ENCODE assay signal across 7 cellular contexts in the genomic region with DNA sequence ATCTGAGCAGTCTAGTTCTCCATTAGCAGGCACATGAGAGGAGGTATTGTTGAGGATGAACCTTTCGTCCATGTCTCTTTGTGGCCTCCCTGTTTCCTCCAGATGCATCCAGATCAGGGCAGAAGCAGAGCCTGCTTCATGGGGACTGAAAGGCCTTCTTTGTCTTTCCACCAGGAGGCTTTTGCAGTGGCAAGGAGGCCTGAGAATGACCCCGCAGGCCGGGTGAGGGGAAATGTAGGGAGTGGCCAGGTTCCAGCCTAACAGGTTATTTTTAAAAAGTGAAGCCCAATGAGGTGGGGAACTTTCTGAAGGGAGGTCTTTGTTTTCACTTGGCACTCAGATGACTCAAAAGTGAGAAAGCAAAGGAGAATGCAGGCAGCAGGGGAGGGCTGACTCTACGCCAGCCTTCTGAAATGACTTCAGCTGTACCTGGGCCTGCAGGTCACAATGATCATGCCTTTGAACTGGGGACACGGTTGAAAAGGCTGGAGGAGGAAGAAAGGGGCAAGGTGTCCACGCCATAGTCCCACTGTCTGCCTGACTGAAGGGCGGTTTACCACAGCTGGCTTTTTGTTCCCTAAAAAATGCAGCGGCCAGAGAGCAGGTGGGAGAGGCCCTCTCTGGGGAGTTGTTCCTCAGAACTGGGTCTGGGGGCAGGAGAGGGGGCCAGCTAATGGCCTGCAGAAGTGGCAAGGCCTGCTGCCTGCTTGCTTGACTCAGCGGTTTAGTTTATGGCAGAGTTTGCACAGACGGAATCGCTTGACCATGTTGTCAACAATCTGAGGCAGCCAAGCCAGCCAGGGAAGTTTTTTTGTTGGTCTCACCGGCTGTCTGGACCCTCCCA. TPM values are rescaled to one million over a fixed set of nuclear protein-coding genes. Genes with fewer than 3 reads are reported as not detected.
DNase-seq lines count a peak whose midpoint lies in the region; ATAC-seq, FAIRE-seq and TF ChIP-seq lines count a peak whose summit lies in the region.

No MANE protein-coding gene starts in this region.

- no peak for DNase-seq in GM12891 (ENCODE audit: insufficient read length, low spot score)
- peak; percentile 87 for DNase-seq in HT-29 (ENCODE audit: low spot score)
- DNase-seq in activated T-cell treated with anti-CD3 and anti-CD28 coated beads, Interleukin-2, amount 50 U/mL, for 72 hours: peak; percentile 63 to 70
- DNase-seq in iPS-NIHi11 (ENCODE audit: low spot score): peak; percentile 68
- DNase-seq in stimulated activated naive CD4-positive, alpha-beta T cell treated with Interleukin-2 at 50 U/mL for 16 hours (lab: John Stamatoyannopoulos, UW): peak; percentile 32
- no peak for DNase-seq in DMS53 (lab: John Stamatoyannopoulos, UW)

- peaks cover 96% of the 10 kb centered on the region for H3K4me1 Mint-ChIP-seq in activated T-cell treated with anti-CD3 and anti-CD28 coated beads, Interleukin-2, amount 50 U/mL, for 72 hours (ENCODE audit: low read depth)

- ATAC-seq in GM21526 (IDR thresholded peaks at IDR 0.05; ENCODE audit: low FRiP score, unreplicated experiment): peak; percentile 47
- peak; percentile 89 to 90 for ATAC-seq in activated T-cell treated with anti-CD3 and anti-CD28 coated beads, Interleukin-2, amount 50 U/mL, for 72 hours (replicated peaks in 1 of 2)

- no peaks in the 10 kb centered on the region for H3K27me3 Mint-ChIP-seq in activated T-cell treated with anti-CD3 and anti-CD28 coated beads, Interleukin-2, amount 50 U/mL, for 72 hours (ENCODE audit: low read depth)

- peaks cover 4 to 9% of the 10 kb centered on the region in 2 donors for H3K36me3 Mint-ChIP-seq in activated T-cell treated with anti-CD3 and anti-CD28 coated beads, Interleukin-2, amount 50 U/mL, for 72 hours (ENCODE audit: insufficient read depth in 2 of 2)

- H3K27ac Mint-ChIP-seq in activated T-cell treated with anti-CD3 and anti-CD28 coated beads, Interleukin-2, amount 50 U/mL, for 72 hours: peak overlapping the region; percentile 96

- peak; percentile 84 for FAIRE-seq in GM12891 (lab: Jason Lieb, UNC)

- peak overlapping the region; percentile 84 to 86 for H3K4me3 Mint-ChIP-seq in activated T-cell treated with anti-CD3 and anti-CD28 coated beads, Interleukin-2, amount 50 U/mL, for 72 hours

- TF ChIP-seq POLR2A in GM12891 (IDR thresholded peaks at IDR 0.05; ENCODE audit: low read depth, low read length): no peak

- peaks cover 0 to 4% of the 10 kb centered on the region in 2 donors for H3K9me3 Mint-ChIP-seq in activated T-cell treated with anti-CD3 and anti-CD28 coated beads, Interleukin-2, amount 50 U/mL, for 72 hours

TF ChIP-seq in GM12891, 5 proteins besides CTCF, POLR2A, EP300 and RAD21:
- TF ChIP-seq SPI1 (IDR thresholded peaks at IDR 0.05; ENCODE audit: low read depth, low read length): no peak
- no peak for TF ChIP-seq POU2F2 (IDR thresholded peaks at IDR 0.05; ENCODE audit: low read depth, low read length)
- TF ChIP-seq POLR2AphosphoS5 (IDR thresholded peaks at IDR 0.05; ENCODE audit: low read depth, low read length): no peak
- peak; percentile 90 for TF ChIP-seq PAX5 (IDR thresholded peaks at IDR 0.05; ENCODE audit: insufficient read depth, low read length, severe bottlenecking)
- no peak for TF ChIP-seq TAF1 (IDR thresholded peaks at IDR 0.05; ENCODE audit: low read depth, low read length)

RNA-seq across cellular contexts. Expression of a gene that starts 28.7 kb away (rescaled TPM):
- 8.0 TPM for polyA plus RNA-seq in GM12891 (2012; ENCODE audit: low read depth, missing spikeins)
- 20.2 and 30.7 TPM in 2 replicates for total RNA-seq in HT-29 (2014; rRNA removed; shearing (Covaris generic))
- 10 to 100 TPM; 61.0 to 72.3 TPM for total RNA-seq in activated T-cell treated with anti-CD3 and anti-CD28 coated beads, Interleukin-2, amount 50 U/mL, for 72 hours

Comparison
In these comparisons a context has a peak if more than half of its experiments do, and no peak if none do; other contexts are left out.
1. DNase-seq: peak in HT-29 (single experiment), activated T-cell treated with anti-CD3 and anti-CD28 coated beads, Interleukin-2, amount 50 U/mL, for 72 hours (2 of 2), iPS-NIHi11 (single experiment) and stimulated activated naive CD4-positive, alpha-beta T cell treated with Interleukin-2 at 50 U/mL for 16 hours (single experiment); none in GM12891 (single experiment) and DMS53 (single experiment).